In genomic region chr19:47003611-47003935, GRCh38 we compare ENCODE assay signal across 1 cellular context.
TF ChIP-seq lines count a peak whose summit lies in the region.

No MANE protein-coding gene starts in this region.

TF ChIP-seq in HepG2, 621 proteins besides CTCF, POLR2A, EP300 and RAD21 (continued from another document and continues in another):
- TF ChIP-seq, protein P1, sequence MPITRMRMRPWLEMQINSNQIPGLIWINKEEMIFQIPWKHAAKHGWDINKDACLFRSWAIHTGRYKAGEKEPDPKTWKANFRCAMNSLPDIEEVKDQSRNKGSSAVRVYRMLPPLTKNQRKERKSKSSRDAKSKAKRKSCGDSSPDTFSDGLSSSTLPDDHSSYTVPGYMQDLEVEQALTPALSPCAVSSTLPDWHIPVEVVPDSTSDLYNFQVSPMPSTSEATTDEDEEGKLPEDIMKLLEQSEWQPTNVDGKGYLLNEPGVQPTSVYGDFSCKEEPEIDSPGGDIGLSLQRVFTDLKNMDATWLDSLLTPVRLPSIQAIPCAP (CRISPR knock-in tag; IDR thresholded peaks at IDR 0.05; ENCODE audit: low read depth): no peak
- TF ChIP-seq ZBTB20 (CRISPR knock-in tag; IDR thresholded peaks at IDR 0.05; ENCODE audit: borderline replicate concordance, low read depth) (no peak), HMG20A (CRISPR knock-in tag; IDR thresholded peaks at IDR 0.05; ENCODE audit: borderline replicate concordance) (no peak), ZFP90 (CRISPR knock-in tag; IDR thresholded peaks at IDR 0.05; ENCODE audit: borderline replicate concordance) (0 out of 2 replicates have a peak, but pooled peaks have one; percentile 17), HNF4G (IDR thresholded peaks at IDR 0.05; ENCODE audit: borderline replicate concordance, low read depth, low read length) (no peak), HNF4G (CRISPR knock-in tag; IDR thresholded peaks at IDR 0.05; ENCODE audit: borderline replicate concordance, low read depth) (no peak), MED1 (CRISPR knock-in tag; IDR thresholded peaks at IDR 0.05) (no peak), SRF (IDR thresholded peaks at IDR 0.05; ENCODE audit: low read depth, low read length) (no peak), ATF7 (IDR thresholded peaks at IDR 0.05) (peak; percentile 48), ATF7 (CRISPR knock-in tag; IDR thresholded peaks at IDR 0.05) (no peak), PAF1 (CRISPR knock-in tag; IDR thresholded peaks at IDR 0.05) (no peak), ZC3H13 (CRISPR knock-in tag; IDR thresholded peaks at IDR 0.05) (peak; percentile 38; the same call in 1 of the 2 replicates), SMARCE1 (IDR thresholded peaks at IDR 0.05; ENCODE audit: borderline replicate concordance) (no peak), ARNT (IDR thresholded peaks at IDR 0.05) (no peak), THAP11 (CRISPR knock-in tag; IDR thresholded peaks at IDR 0.05) (no peak), ZFP62 (CRISPR knock-in tag; IDR thresholded peaks at IDR 0.05) (no peak), ZNF672 (CRISPR knock-in tag; IDR thresholded peaks at IDR 0.05) (no peak), PCBP2 (optimal IDR thresholded peaks at IDR 0.05; ENCODE audit: low read depth, low read length, poor library complexity, severe bottlenecking) (no peak), ZNF292 (CRISPR knock-in tag; IDR thresholded peaks at IDR 0.05; ENCODE audit: borderline replicate concordance, low read depth) (no peak), CHCHD3 (CRISPR knock-in tag; IDR thresholded peaks at IDR 0.05) (no peak), ZBTB21 (CRISPR knock-in tag; IDR thresholded peaks at IDR 0.05) (peak; percentile 53; the same call in 1 of the 2 replicates), EEA1 (CRISPR knock-in tag; IDR thresholded peaks at IDR 0.05; ENCODE audit: borderline replicate concordance) (0 out of 2 replicates have a peak, but pooled peaks have one; percentile 64), ZNF703 (CRISPR knock-in tag; IDR thresholded peaks at IDR 0.05; ENCODE audit: borderline replicate concordance) (no peak), ZNF567 (CRISPR knock-in tag; IDR thresholded peaks at IDR 0.05; ENCODE audit: borderline replicate concordance) (no peak), BRCA1 (CRISPR knock-in tag; IDR thresholded peaks at IDR 0.05) (no peak), NR3C1 (CRISPR knock-in tag; IDR thresholded peaks at IDR 0.05) (no peak), GATAD1 (CRISPR knock-in tag; IDR thresholded peaks at IDR 0.05) (no peak), HBP1 (CRISPR knock-in tag; IDR thresholded peaks at IDR 0.05; ENCODE audit: low read depth) (no peak), POLR2AphosphoS2 (IDR thresholded peaks at IDR 0.05; ENCODE audit: low read depth, low read length) (no peak), ZMYM4 (CRISPR knock-in tag; IDR thresholded peaks at IDR 0.05) (no peak), ZKSCAN1 (IDR thresholded peaks at IDR 0.05; ENCODE audit: low read length) (no peak), TFDP1 (CRISPR knock-in tag; IDR thresholded peaks at IDR 0.05; ENCODE audit: borderline replicate concordance) (no peak), MXD3 (CRISPR knock-in tag; IDR thresholded peaks at IDR 0.05) (no peak), ZBED4 (CRISPR knock-in tag; IDR thresholded peaks at IDR 0.05; ENCODE audit: borderline replicate concordance) (no peak), TFDP2 (CRISPR knock-in tag; IDR thresholded peaks at IDR 0.05) (no peak), CSRNP2 (CRISPR knock-in tag; conservative IDR thresholded peaks at IDR 0.05; ENCODE audit: low read depth) (no peak), NFRKB (IDR thresholded peaks at IDR 0.05) (no peak), ELF1 (CRISPR knock-in tag; IDR thresholded peaks at IDR 0.05) (no peak), KLF16 (CRISPR knock-in tag; IDR thresholded peaks at IDR 0.05) (no peak)
- TF ChIP-seq, protein P2, sequence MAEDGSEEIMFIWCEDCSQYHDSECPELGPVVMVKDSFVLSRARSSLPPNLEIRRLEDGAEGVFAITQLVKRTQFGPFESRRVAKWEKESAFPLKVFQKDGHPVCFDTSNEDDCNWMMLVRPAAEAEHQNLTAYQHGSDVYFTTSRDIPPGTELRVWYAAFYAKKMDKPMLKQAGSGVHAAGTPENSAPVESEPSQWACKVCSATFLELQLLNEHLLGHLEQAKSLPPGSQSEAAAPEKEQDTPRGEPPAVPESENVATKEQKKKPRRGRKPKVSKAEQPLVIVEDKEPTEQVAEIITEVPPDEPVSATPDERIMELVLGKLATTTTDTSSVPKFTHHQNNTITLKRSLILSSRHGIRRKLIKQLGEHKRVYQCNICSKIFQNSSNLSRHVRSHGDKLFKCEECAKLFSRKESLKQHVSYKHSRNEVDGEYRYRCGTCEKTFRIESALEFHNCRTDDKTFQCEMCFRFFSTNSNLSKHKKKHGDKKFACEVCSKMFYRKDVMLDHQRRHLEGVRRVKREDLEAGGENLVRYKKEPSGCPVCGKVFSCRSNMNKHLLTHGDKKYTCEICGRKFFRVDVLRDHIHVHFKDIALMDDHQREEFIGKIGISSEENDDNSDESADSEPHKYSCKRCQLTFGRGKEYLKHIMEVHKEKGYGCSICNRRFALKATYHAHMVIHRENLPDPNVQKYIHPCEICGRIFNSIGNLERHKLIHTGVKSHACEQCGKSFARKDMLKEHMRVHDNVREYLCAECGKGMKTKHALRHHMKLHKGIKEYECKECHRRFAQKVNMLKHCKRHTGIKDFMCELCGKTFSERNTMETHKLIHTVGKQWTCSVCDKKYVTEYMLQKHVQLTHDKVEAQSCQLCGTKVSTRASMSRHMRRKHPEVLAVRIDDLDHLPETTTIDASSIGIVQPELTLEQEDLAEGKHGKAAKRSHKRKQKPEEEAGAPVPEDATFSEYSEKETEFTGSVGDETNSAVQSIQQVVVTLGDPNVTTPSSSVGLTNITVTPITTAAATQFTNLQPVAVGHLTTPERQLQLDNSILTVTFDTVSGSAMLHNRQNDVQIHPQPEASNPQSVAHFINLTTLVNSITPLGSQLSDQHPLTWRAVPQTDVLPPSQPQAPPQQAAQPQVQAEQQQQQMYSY (CRISPR knock-in tag; IDR thresholded peaks at IDR 0.05): no peak
- TF ChIP-seq, protein P3, sequence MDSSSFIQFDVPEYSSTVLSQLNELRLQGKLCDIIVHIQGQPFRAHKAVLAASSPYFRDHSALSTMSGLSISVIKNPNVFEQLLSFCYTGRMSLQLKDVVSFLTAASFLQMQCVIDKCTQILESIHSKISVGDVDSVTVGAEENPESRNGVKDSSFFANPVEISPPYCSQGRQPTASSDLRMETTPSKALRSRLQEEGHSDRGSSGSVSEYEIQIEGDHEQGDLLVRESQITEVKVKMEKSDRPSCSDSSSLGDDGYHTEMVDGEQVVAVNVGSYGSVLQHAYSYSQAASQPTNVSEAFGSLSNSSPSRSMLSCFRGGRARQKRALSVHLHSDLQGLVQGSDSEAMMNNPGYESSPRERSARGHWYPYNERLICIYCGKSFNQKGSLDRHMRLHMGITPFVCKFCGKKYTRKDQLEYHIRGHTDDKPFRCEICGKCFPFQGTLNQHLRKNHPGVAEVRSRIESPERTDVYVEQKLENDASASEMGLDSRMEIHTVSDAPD (CRISPR knock-in tag; IDR thresholded peaks at IDR 0.05): no peak
- TF ChIP-seq, protein P4, sequence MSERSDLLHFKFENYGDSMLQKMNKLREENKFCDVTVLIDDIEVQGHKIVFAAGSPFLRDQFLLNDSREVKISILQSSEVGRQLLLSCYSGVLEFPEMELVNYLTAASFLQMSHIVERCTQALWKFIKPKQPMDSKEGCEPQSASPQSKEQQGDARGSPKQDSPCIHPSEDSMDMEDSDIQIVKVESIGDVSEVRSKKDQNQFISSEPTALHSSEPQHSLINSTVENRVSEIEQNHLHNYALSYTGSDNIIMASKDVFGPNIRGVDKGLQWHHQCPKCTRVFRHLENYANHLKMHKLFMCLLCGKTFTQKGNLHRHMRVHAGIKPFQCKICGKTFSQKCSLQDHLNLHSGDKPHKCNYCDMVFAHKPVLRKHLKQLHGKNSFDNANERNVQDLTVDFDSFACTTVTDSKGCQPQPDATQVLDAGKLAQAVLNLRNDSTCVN (CRISPR knock-in tag; IDR thresholded peaks at IDR 0.05; ENCODE audit: borderline replicate concordance): no peak
- TF ChIP-seq, protein P5, sequence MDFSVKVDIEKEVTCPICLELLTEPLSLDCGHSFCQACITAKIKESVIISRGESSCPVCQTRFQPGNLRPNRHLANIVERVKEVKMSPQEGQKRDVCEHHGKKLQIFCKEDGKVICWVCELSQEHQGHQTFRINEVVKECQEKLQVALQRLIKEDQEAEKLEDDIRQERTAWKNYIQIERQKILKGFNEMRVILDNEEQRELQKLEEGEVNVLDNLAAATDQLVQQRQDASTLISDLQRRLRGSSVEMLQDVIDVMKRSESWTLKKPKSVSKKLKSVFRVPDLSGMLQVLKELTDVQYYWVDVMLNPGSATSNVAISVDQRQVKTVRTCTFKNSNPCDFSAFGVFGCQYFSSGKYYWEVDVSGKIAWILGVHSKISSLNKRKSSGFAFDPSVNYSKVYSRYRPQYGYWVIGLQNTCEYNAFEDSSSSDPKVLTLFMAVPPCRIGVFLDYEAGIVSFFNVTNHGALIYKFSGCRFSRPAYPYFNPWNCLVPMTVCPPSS (IDR thresholded peaks at IDR 0.05): no peak
- TF ChIP-seq, protein P6, sequence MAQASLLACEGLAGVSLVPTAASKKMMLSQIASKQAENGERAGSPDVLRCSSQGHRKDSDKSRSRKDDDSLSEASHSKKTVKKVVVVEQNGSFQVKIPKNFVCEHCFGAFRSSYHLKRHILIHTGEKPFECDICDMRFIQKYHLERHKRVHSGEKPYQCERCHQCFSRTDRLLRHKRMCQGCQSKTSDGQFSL (CRISPR knock-in tag; IDR thresholded peaks at IDR 0.05): no peak
- TF ChIP-seq, protein P7, sequence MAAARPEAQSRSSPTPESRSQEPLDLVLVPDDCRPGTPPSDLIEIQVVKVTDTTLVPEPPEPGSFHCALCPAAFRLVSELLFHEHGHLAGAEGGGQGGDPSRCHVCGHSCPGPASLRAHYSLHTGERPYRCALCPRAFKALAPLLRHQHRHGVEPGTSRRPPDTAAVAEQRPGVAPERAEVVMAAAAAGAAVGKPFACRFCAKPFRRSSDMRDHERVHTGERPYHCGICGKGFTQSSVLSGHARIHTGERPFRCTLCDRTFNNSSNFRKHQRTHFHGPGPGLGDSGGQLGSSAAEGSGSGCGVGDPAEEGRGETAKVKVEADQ (CRISPR knock-in tag; IDR thresholded peaks at IDR 0.05; ENCODE audit: borderline replicate concordance): no peak
